ENCODE assay signal across 17 cellular contexts in genomic region chr5:80864109-80864508, GRCh38.
"Had no signal": no experiment of that assay in that cellular context is flagged by ENCODE, and none has a peak within 500 bp of the region (broad histone marks: within the 10 kb centered on the region; RNA-seq: fewer than 3 reads in every experiment).

No MANE protein-coding gene starts in this region.

- H3K4me3 ChIP-seq: left lung, right atrium auricular region, SK-N-MC, upper lobe of left lung had no signal

- H3K4me3 Mint-ChIP-seq: activated CD8-positive, alpha-beta T cell treated with anti-CD3 and anti-CD28 coated beads, Interleukin-2, amount 10 ng/mL, durations not matched to agents 7 days and 5 days; nephron; T-cell had no signal

- H3K36me3 ChIP-seq: right atrium auricular region had no signal

- DNase-seq: activated CD8-positive, alpha-beta memory T cell treated with anti-CD3 and anti-CD28 coated beads, Interleukin-2, amount 50 U/mL, for 4 hours; activated CD8-positive, alpha-beta T cell treated with anti-CD3 and anti-CD28 coated beads, Interleukin-2, amount 10 ng/mL, durations not matched to agents 7 days and 5 days; activated naive CD4-positive, alpha-beta T cell treated with anti-CD3 and anti-CD28 coated beads, Interleukin-2, amount 50 U/mL, for 16 hours; left lung; mammary epithelial cell; occipital lobe; stimulated activated naive CD8-positive, alpha-beta T cell treated with anti-CD3 and anti-CD28 coated beads, Interleukin-15, amount 100 ng/mL, for 72 hours; T-cell; T1000; upper lobe of left lung had no signal

- H3K4me1 ChIP-seq: right atrium auricular region, upper lobe of left lung had no signal

- H3K27me3 ChIP-seq: left lung, right atrium auricular region, upper lobe of left lung had no signal

- H3K27ac Mint-ChIP-seq: activated CD8-positive, alpha-beta T cell treated with anti-CD3 and anti-CD28 coated beads, Interleukin-2, amount 10 ng/mL, durations not matched to agents 7 days and 5 days; nephron; progenitor cell of endocrine pancreas; T-cell had no signal

- H3K9me3 Mint-ChIP-seq: stimulated activated naive CD8-positive, alpha-beta T cell treated with anti-CD3 and anti-CD28 coated beads, Interleukin-15, amount 100 ng/mL, for 72 hours; T-cell had no signal

- H3K27me3 Mint-ChIP-seq: progenitor cell of endocrine pancreas; stimulated activated naive CD8-positive, alpha-beta T cell treated with anti-CD3 and anti-CD28 coated beads, Interleukin-15, amount 100 ng/mL, for 72 hours; T-cell had no signal

- H3K9me3 ChIP-seq: left lung, right atrium auricular region, upper lobe of left lung had no signal

- H3K27ac ChIP-seq: left lung, right atrium auricular region, SK-N-MC, upper lobe of left lung had no signal

- ATAC-seq: activated CD8-positive, alpha-beta T cell treated with anti-CD3 and anti-CD28 coated beads, Interleukin-2, amount 10 ng/mL, durations not matched to agents 7 days and 5 days; left lung; T-cell had no signal

- FAIRE-seq: colon, endometrium, keratinocyte had no signal
